ENCODE assay signal across 14 cellular contexts in the genomic region with DNA sequence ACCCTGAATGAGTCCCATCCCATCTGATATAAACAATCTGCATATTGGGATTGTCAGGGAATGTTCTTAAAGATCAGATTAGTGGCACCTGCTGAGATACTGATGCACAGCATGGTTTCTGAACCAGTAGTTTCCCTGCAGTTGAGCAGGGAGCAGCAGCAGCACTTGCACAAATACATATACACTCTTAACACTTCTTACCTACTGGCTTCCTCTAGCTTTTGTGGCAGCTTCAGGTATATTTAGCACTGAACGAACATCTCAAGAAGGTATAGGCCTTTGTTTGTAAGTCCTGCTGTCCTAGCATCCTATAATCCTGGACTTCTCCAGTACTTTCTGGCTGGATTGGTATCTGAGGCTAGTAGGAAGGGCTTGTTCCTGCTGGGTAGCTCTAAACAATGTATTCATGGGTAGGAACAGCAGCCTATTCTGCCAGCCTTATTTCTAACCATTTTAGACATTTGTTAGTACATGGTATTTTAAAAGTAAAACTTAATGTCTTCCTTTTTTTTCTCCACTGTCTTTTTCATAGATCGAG. TPM values are rescaled to one million over a fixed set of nuclear protein-coding genes. Genes with fewer than 3 reads are reported as not detected.
DNase-seq lines count a peak whose midpoint lies in the region; ATAC-seq, FAIRE-seq and TF ChIP-seq lines count a peak whose summit lies in the region.
"Had no signal": no experiment of that assay in that cellular context is flagged by ENCODE, and none has a peak within 500 bp of the region (broad histone marks: within the 10 kb centered on the region; RNA-seq: fewer than 3 reads in every experiment).

No MANE protein-coding gene starts in this region.

- WGBS in small intestine, 3 donors: 71 to 79% (median 75%) methylated on average over 2 of the region's 2 CpGs
- 100% methylated on average over 2 of the region's 2 CpGs for WGBS in mammary epithelial cell (ENCODE audit: low coverage, missing lambda C conversion rate)

- peaks cover 64% of the 10 kb centered on the region for H3K4me1 Mint-ChIP-seq in activated T-cell treated with anti-CD3 and anti-CD28 coated beads, Interleukin-2, amount 50 U/mL, for 72 hours (ENCODE audit: low read depth)
- H3K4me1 Mint-ChIP-seq in central memory CD8-positive, alpha-beta T cell: peaks cover 87% of the 10 kb centered on the region

- CTCF ChIA-PET in mammary epithelial cell (lab: Charles Lee; ENCODE audit: low non-redundant PET): no interaction called here

- peak overlapping the region; percentile 99 for H3K27ac Mint-ChIP-seq in activated T-cell treated with anti-CD3 and anti-CD28 coated beads, Interleukin-2, amount 50 U/mL, for 72 hours
- peak overlapping the region; percentile 100 for H3K27ac Mint-ChIP-seq in central memory CD8-positive, alpha-beta T cell (ENCODE audit: low read depth)

- intact Hi-C loops in mammary epithelial cell (cut with micrococcal nuclease): no loop called here

- in situ Hi-C loops in mammary epithelial cell (cut with MboI; ENCODE audit: low sequenced_read_pairs in 2 of 2): no loop called here

- peaks cover 49 to 80% of the 10 kb centered on the region in 2 donors for H3K36me3 Mint-ChIP-seq in activated T-cell treated with anti-CD3 and anti-CD28 coated beads, Interleukin-2, amount 50 U/mL, for 72 hours (ENCODE audit: insufficient read depth in 2 of 2)
- H3K36me3 Mint-ChIP-seq in central memory CD8-positive, alpha-beta T cell (ENCODE audit: insufficient read depth): peaks cover 97% of the 10 kb centered on the region

- H3K4me1 ChIP-seq in Karpas-422 (ENCODE audit: low read length) (peaks cover 68% of the 10 kb centered on the region), small intestine (ENCODE audit: control insufficient read depth in 2 of 2, insufficient read depth in 1 of 2, low read depth in 1 of 2, low read length in 1 of 2) (peaks cover 4 to 11% of the 10 kb centered on the region in 2 donors), mammary epithelial cell (ENCODE audit: insufficient read depth, low read length) (peaks cover 7% of the 10 kb centered on the region)

- dilution Hi-C loops in mammary epithelial cell (cut with HindIII; ENCODE audit: low sequenced_read_pairs): no loop called here

- TF ChIP-seq CTCF in mammary epithelial cell (conservative IDR thresholded peaks at IDR 0.05 in 1 of 2, IDR thresholded peaks at IDR 0.05 in 1 of 2; ENCODE audit: extremely low read depth in 1 of 2, insufficient read depth in 1 of 2, low read depth in 1 of 2, low read length in 2 of 2): no peak

- H3K9me3 ChIP-seq in Karpas-422 (ENCODE audit: low read length) (no peaks in the 10 kb centered on the region), small intestine (ENCODE audit: control insufficient read depth, low read depth) (no peaks in the 10 kb centered on the region), mammary epithelial cell (replicated peaks; ENCODE audit: insufficient read depth, low read length) (no peaks in the 10 kb centered on the region)
- H3K9me3 ChIP-seq: SJCRH30 had no signal

- H4K20me1 ChIP-seq in Karpas-422 (ENCODE audit: insufficient read depth, low read depth, low read length) (peaks cover 43% of the 10 kb centered on the region), mammary epithelial cell (ENCODE audit: insufficient read depth, low read length) (no peaks in the 10 kb centered on the region)

- H3K4me3 ChIP-seq in Karpas-422 (ENCODE audit: low read length) (no peak overlapping the region), small intestine (ENCODE audit: low read depth in 1 of 2, low read length in 2 of 2) (peak overlapping the region in 1 of 2 donors; percentile 12), mammary epithelial cell (replicated peaks in 1 of 3; ENCODE audit: insufficient read depth in 1 of 3, low read depth in 2 of 3, low read length in 3 of 3) (no peak overlapping the region)
- H3K4me3 ChIP-seq: SJCRH30 had no signal

- H3K79me2 ChIP-seq in Karpas-422 (ENCODE audit: low read length) (peaks cover 50% of the 10 kb centered on the region), mammary epithelial cell (ENCODE audit: insufficient read depth, low read length) (peaks cover 46% of the 10 kb centered on the region)

- peaks cover 63% of the 10 kb centered on the region for H3K36me3 ChIP-seq in Karpas-422 (ENCODE audit: insufficient read depth, low read length)
- peaks cover 20 to 24% of the 10 kb centered on the region in 2 donors for H3K36me3 ChIP-seq in small intestine (ENCODE audit: control insufficient read depth in 2 of 2, insufficient read depth in 2 of 2, low read length in 2 of 2)
- H3K36me3 ChIP-seq in mammary epithelial cell (ENCODE audit: insufficient read depth, low read length): peaks cover 28% of the 10 kb centered on the region

- H3K27me3 Mint-ChIP-seq in activated T-cell treated with anti-CD3 and anti-CD28 coated beads, Interleukin-2, amount 50 U/mL, for 72 hours (ENCODE audit: low read depth): no peaks in the 10 kb centered on the region
- no peaks in the 10 kb centered on the region for H3K27me3 Mint-ChIP-seq in central memory CD8-positive, alpha-beta T cell

- FAIRE-seq in small intestine (lab: Jason Lieb, UNC): no peak

- no peak overlapping the region for H3K9ac ChIP-seq in Karpas-422 (ENCODE audit: low read length)
- H3K9ac ChIP-seq in mammary epithelial cell (ENCODE audit: insufficient read depth, low read length): no peak overlapping the region

- no peaks in the 10 kb centered on the region for H3K9me3 Mint-ChIP-seq in activated T-cell treated with anti-CD3 and anti-CD28 coated beads, Interleukin-2, amount 50 U/mL, for 72 hours
- H3K9me3 Mint-ChIP-seq in central memory CD8-positive, alpha-beta T cell: no peaks in the 10 kb centered on the region

- H3K27ac ChIP-seq in Karpas-422 (ENCODE audit: low read length): 0 out of 2 replicates have a peak overlapping the region, but pooled peaks have one; percentile 14
- H3K27ac ChIP-seq in small intestine (ENCODE audit: low read depth in 1 of 2, low read length in 1 of 2): peak overlapping the region; percentile 45 to 47
- no peak overlapping the region for H3K27ac ChIP-seq in mammary epithelial cell (ENCODE audit: insufficient read depth, low read depth, low read length)
- H3K27ac ChIP-seq: SJCRH30, WERI-Rb-1 had no signal

- peak overlapping the region; percentile 85 to 98 for H3K4me3 Mint-ChIP-seq in activated T-cell treated with anti-CD3 and anti-CD28 coated beads, Interleukin-2, amount 50 U/mL, for 72 hours
- H3K4me3 Mint-ChIP-seq in central memory CD8-positive, alpha-beta T cell: peak overlapping the region; percentile 84

- ATAC-seq in activated T-cell treated with anti-CD3 and anti-CD28 coated beads, Interleukin-2, amount 50 U/mL, for 72 hours (replicated peaks in 1 of 2): no peak
- ATAC-seq in central memory CD8-positive, alpha-beta T cell (replicated peaks; ENCODE audit: extremely low read depth, poor library complexity, severe bottlenecking): no peak
- no peak for ATAC-seq in activated CD4-positive, CD25-positive, alpha-beta regulatory T cell treated with anti-CD3 and anti-CD28 coated beads, Interleukin-2, amount 50 U/mL, for 24 hours

- no peaks in the 10 kb centered on the region for H3K27me3 ChIP-seq in Karpas-422 (ENCODE audit: low read length)
- no peaks in the 10 kb centered on the region for H3K27me3 ChIP-seq in small intestine (ENCODE audit: control insufficient read depth in 2 of 2, insufficient read depth in 2 of 2, low read length in 2 of 2)
- no peaks in the 10 kb centered on the region for H3K27me3 ChIP-seq in mammary epithelial cell (ENCODE audit: insufficient read depth, low read length)
- H3K27me3 ChIP-seq: SJCRH30 had no signal

- H2AFZ ChIP-seq in Karpas-422 (ENCODE audit: low read length) (no peak overlapping the region), mammary epithelial cell (ENCODE audit: low read depth, low read length) (no peak overlapping the region)

- no peaks in the 10 kb centered on the region for H3K9me2 ChIP-seq in Karpas-422 (replicated peaks; ENCODE audit: insufficient read depth, low read length)

- no TSS peak for BruUV-seq in mammary epithelial cell (replicated peaks; lab: Mats Ljungman, UMichigan)

- no peak for DNase-seq in activated T-cell treated with anti-CD3 and anti-CD28 coated beads, Interleukin-2, amount 50 U/mL, for 72 hours
- no peak for DNase-seq in activated T-cell treated with anti-CD3 and anti-CD28 coated beads, Interleukin-2, amount 50 U/mL, for 1 hour
- peak; percentile 43 for DNase-seq in Karpas-422
- no peak for DNase-seq in central memory CD8-positive, alpha-beta T cell (ENCODE audit: low spot score in 2 of 2)
- no peak for DNase-seq in small intestine
- no peak for DNase-seq in AG08396 (ENCODE audit: low spot score)
- no peak for DNase-seq in mammary epithelial cell
- DNase-seq: cerebellar nuclear complex, DMS79 treated with DMSO at 0.1 percent for 48 hours, erythroblast, NCI-H2081 treated with DMSO at 0.1 percent for 48 hours, SJCRH30, WERI-Rb-1 had no signal

- H3K4me2 ChIP-seq in Karpas-422 (ENCODE audit: low read depth, low read length, poor library complexity, severe bottlenecking) (no peak overlapping the region), mammary epithelial cell (ENCODE audit: insufficient read depth, low read depth, low read length) (no peak overlapping the region)

RNA-seq across cellular contexts. Expression of a gene that starts 4.5 kb away (rescaled TPM):
- total RNA-seq in activated T-cell treated with anti-CD3 and anti-CD28 coated beads, Interleukin-2, amount 50 U/mL, for 72 hours: 1,000 to 10,000 TPM; 5,611 to 6,275 TPM
- total RNA-seq in Karpas-422 (2014; rRNA removed; shearing (Covaris generic); ENCODE audit: low replicate concordance): 2,186 and 3,959 TPM in 2 replicates
- 1,000 to 10,000 TPM; 3,206 to 5,068 (median 5,057) TPM for polyA plus RNA-seq in small intestine
- 100 to 1,000 TPM; 416 to 518 TPM for total RNA-seq in mammary epithelial cell
- 2,230 TPM for polyA plus RNA-seq in mammary epithelial cell
- 465 TPM for polyA minus RNA-seq in mammary epithelial cell

RNA-seq across cellular contexts. Expression of a gene that starts 4.7 kb away (rescaled TPM):
- total RNA-seq in activated T-cell treated with anti-CD3 and anti-CD28 coated beads, Interleukin-2, amount 50 U/mL, for 72 hours: 10 to 100 TPM; 50.8 to 52.9 TPM
- 1.0 and 5.0 TPM in 2 replicates for total RNA-seq in Karpas-422 (2014; rRNA removed; shearing (Covaris generic); ENCODE audit: low replicate concordance)
- 1 to 10 TPM; 1.5 to 6.8 (median 4.2) TPM for polyA plus RNA-seq in small intestine
- total RNA-seq in mammary epithelial cell: not detected
- 0.12 TPM for polyA plus RNA-seq in mammary epithelial cell
- not detected for polyA minus RNA-seq in mammary epithelial cell
- total RNA-seq: SJCRH30 had no signal

RNA-seq across cellular contexts. Expression of a gene that starts 20.5 kb away (rescaled TPM):
- total RNA-seq in activated T-cell treated with anti-CD3 and anti-CD28 coated beads, Interleukin-2, amount 50 U/mL, for 72 hours: 10 to 100 TPM; 86.1 to 92.9 TPM
- total RNA-seq in Karpas-422 (2014; rRNA removed; shearing (Covaris generic); ENCODE audit: low replicate concordance): 22.7 and 26.0 TPM in 2 replicates
- polyA plus RNA-seq in small intestine (10 to 100 TPM in 2 of 3 donors, 1 to 10 TPM in 1; 8.1 to 18.5 (median 12.4) TPM), mammary epithelial cell (4.5 TPM)
- 1 to 10 TPM; 7.7 to 9.0 TPM for total RNA-seq in mammary epithelial cell
- polyA minus RNA-seq in mammary epithelial cell: 32.9 TPM

RNA-seq across cellular contexts. Expression of a gene that starts 52.4 kb away (rescaled TPM):
- total RNA-seq in activated T-cell treated with anti-CD3 and anti-CD28 coated beads, Interleukin-2, amount 50 U/mL, for 72 hours: 100 to 1,000 TPM; 127 to 134 TPM
- 80.6 and 123 TPM in 2 replicates for total RNA-seq in Karpas-422 (2014; rRNA removed; shearing (Covaris generic); ENCODE audit: low replicate concordance)
- 10 to 100 TPM; 33.5 to 34.9 (median 34.6) TPM for polyA plus RNA-seq in small intestine
- total RNA-seq in mammary epithelial cell: 10 to 100 TPM; 55.4 to 76.2 TPM
- 37.3 TPM for polyA plus RNA-seq in mammary epithelial cell
- polyA minus RNA-seq in mammary epithelial cell: 192 TPM
